In the genomic region with DNA sequence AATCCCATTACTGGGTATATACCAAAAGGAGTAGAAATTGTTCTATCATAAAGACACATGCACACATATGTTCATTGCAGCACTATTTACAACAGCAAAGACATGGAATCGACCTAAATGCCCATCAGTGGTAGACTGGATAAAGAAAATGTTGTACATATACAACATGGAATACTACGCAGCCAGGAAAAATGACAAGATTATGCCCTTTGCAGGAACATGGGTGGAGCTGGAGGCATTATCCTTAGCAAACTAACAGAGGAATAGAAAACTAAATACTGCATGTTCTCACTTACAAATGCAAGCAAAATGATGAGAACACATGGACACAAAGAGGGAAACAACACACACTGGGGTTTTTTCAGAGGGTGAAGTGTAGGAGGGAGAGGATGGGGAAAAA, we compare ENCODE assay signal across 8 cellular contexts.
"Had no signal": no experiment of that assay in that cellular context is flagged by ENCODE, and none has a peak within 500 bp of the region (broad histone marks: within the 10 kb centered on the region; RNA-seq: fewer than 3 reads in every experiment).

No MANE protein-coding gene starts in this region.

- ATAC-seq: GM23338, HCT116 had no signal

- H3K27ac ChIP-seq: KMS-11 had no signal

- H3K4me3 ChIP-seq: GM23338, HAP-1 had no signal

- DNase-seq: H7, IMR-90, KBM-7 had no signal

- H3K4me3 Mint-ChIP-seq: GM23338 had no signal

- H3K9ac ChIP-seq: KMS-11 had no signal

- H3K27ac Mint-ChIP-seq: GM23338 had no signal

- H3K9me3 ChIP-seq: HAP-1 had no signal

- FAIRE-seq: HTR-8/SVneo had no signal

- H3K36me3 ChIP-seq: HAP-1 had no signal

- H3K4me2 ChIP-seq: GM23338, KMS-11 had no signal

- H2AFZ ChIP-seq: GM23338 had no signal
